11 cellular contexts compared by ENCODE assay signal in the genomic region with DNA sequence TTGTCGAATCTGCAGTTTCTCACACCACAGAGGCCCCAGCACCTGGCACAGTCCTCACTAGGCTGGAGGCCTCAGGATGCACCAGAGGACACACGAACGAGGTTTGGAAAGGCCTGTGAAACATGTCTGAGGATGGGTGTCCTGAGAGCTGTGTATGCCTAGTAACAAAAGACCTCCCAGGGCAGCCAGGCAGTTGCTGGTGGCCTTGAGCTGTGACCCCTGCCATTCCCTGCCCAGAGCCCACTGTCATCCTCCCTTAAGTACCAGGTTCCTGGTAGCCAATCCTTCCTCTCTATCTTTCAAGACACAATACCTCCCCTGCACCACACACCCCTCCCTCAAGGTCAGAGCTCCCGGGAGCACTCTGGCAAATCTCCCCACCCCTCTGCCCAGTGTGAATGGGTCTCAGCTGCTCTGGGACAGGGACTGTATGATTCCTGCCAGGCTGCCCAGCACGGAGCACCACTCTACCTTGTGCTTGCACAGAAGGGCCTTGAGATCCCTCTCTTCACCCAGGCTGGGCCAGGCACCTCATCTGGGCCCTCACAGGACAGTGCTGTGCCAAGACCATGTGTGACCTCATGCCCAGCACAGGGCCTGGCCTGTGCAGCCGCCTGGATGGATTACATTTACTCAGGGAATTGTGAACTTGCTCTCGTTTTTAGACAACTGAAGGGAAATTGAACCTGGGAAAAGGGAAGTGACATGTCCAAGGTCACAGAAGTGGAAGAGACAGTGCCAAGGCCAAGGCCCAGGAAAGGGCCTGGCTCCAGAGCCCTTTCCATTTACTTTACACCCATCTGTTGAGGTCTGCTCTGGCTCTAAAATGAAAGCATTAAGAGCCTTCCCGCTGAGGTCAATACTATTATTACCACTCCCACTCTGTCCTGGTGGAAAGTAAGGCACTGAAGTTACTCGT. TPM values are rescaled to one million over a fixed set of nuclear protein-coding genes. Genes with fewer than 3 reads are reported as not detected.
A peak's percentile ranks its signal among the peaks of the same experiment; 100 is the strongest.
DNase-seq lines count a peak whose midpoint lies in the region; TF ChIP-seq lines count a peak whose summit lies in the region.
"Had no signal": no experiment of that assay in that cellular context is flagged by ENCODE, and none has a peak within 500 bp of the region (broad histone marks: within the 10 kb centered on the region; RNA-seq: fewer than 3 reads in every experiment).

No MANE protein-coding gene starts in this region.

- H4K8ac ChIP-seq in mesendoderm (ENCODE audit: low read depth, low read length), result no peak overlapping the region

- no peak overlapping the region for H3K4me2 ChIP-seq in mesendoderm (ENCODE audit: low read length)

- H2AK5ac ChIP-seq in mesendoderm (ENCODE audit: low read length), result no peak overlapping the region

- no peak overlapping the region for H3K4ac ChIP-seq in mesendoderm (ENCODE audit: low read depth, low read length)

- H3K23ac ChIP-seq in mesendoderm (ENCODE audit: low read length), result no peak overlapping the region

- no peak overlapping the region for H3K18ac ChIP-seq in mesendoderm (ENCODE audit: low read length)

- H2BK5ac ChIP-seq in mesendoderm (ENCODE audit: low read length), result no peak overlapping the region

- H3K9me3 Mint-ChIP-seq in HFFc6, result no peaks in the 10 kb centered on the region

- H4K5ac ChIP-seq in mesendoderm (ENCODE audit: low read length), result no peak overlapping the region

- H2BK15ac ChIP-seq in mesendoderm (replicated peaks; ENCODE audit: low read depth), result no peak overlapping the region

- no peak for TF ChIP-seq CTCF in 22Rv1 (IDR thresholded peaks at IDR 0.05)
- no peak for TF ChIP-seq CTCF in HFFc6 (IDR thresholded peaks at IDR 0.05)
- TF ChIP-seq CTCF in ascending aorta (IDR thresholded peaks at IDR 0.05), result no peak

- peak overlapping the region; percentile 98 for H3K56ac ChIP-seq in mesendoderm (ENCODE audit: low read length)

- H3K36me3 ChIP-seq in ascending aorta, result peaks cover 0 to 5% of the 10 kb centered on the region in 2 donors
- H3K36me3 ChIP-seq in mesendoderm (ENCODE audit: control insufficient read depth, insufficient read depth, low read length), result peaks cover 1% of the 10 kb centered on the region

- H3K4me1 ChIP-seq in ascending aorta, result peaks cover 13 to 23% of the 10 kb centered on the region in 2 donors
- peaks cover 3% of the 10 kb centered on the region for H3K4me1 ChIP-seq in mesendoderm (ENCODE audit: control insufficient read depth, low read depth, low read length)

- peaks cover 29% of the 10 kb centered on the region for H3K4me1 Mint-ChIP-seq in HFFc6 (ENCODE audit: low read depth)

- H3K79me2 ChIP-seq in mesendoderm (ENCODE audit: control insufficient read depth, insufficient read depth, low read length), result peaks cover 62% of the 10 kb centered on the region

- WGBS in mesendoderm (ENCODE audit: extremely low coverage, insufficient coverage, low lambda C conversion rate), result no CpG with 5 or more reads among the region's 9 CpGs

- no peak for DNase-seq in HFFc6
- no peak for DNase-seq in ascending aorta (ENCODE audit: low spot score in 2 of 2)
- DNase-seq in mesendoderm, result no peak
- DNase-seq in iPS-NIHi7 (ENCODE audit: extremely low spot score), result no peak
- DNase-seq in mesenteric fat pad (ENCODE audit: low spot score), result no peak
- no peak for DNase-seq in D341Med (ENCODE audit: low spot score)
- no peak for DNase-seq in dermis blood vessel endothelial cell
- DNase-seq: anterior cingulate cortex; stimulated activated CD4-positive, alpha-beta T cell treated with anti-CD3 and anti-CD28 coated beads, Interleukin-4, amount 100 ng/mL, for 24 hours had no signal

- peaks cover 11% of the 10 kb centered on the region for H3K79me1 ChIP-seq in mesendoderm (ENCODE audit: low read length)

- H3K27ac ChIP-seq in 22Rv1, result peak overlapping the region; percentile 93
- peak overlapping the region; percentile 89 to 99 for H3K27ac ChIP-seq in ascending aorta
- no peak overlapping the region for H3K27ac ChIP-seq in mesendoderm (ENCODE audit: low read depth, low read length)

- H3K4me3 ChIP-seq in ascending aorta (peak overlapping the region; percentile 93 to 99), mesendoderm (ENCODE audit: low read length) (no peak overlapping the region)

- peak overlapping the region; percentile 97 for H3K9ac ChIP-seq in mesendoderm (ENCODE audit: low read length)

- H2BK120ac ChIP-seq in mesendoderm (ENCODE audit: low read depth, low read length), result no peak overlapping the region

- H3K9me3 ChIP-seq in ascending aorta, result no peaks in the 10 kb centered on the region

- peaks cover 4% of the 10 kb centered on the region for H3K36me3 Mint-ChIP-seq in HFFc6 (ENCODE audit: low read depth)

- peaks cover 1% of the 10 kb centered on the region for H3K27me3 Mint-ChIP-seq in HFFc6 (ENCODE audit: insufficient read depth)

- peak overlapping the region; percentile 91 for H3K4me3 Mint-ChIP-seq in HFFc6

- no peaks in the 10 kb centered on the region for H3K27me3 ChIP-seq in ascending aorta
- no peaks in the 10 kb centered on the region for H3K27me3 ChIP-seq in mesendoderm (ENCODE audit: insufficient read depth, low read length, poor library complexity)

- H3K27ac Mint-ChIP-seq in HFFc6, result peak overlapping the region; percentile 94

- intact Hi-C loops in ascending aorta (cut with DNase I), result no loop called here

RNA-seq across cellular contexts. Expression of gene ZNF787, which starts 2.2 kb away (rescaled TPM):
- total RNA-seq in HFFc6 (2021; fragmentation: NEBNext Ultra II Directional; extraction: Animal tissue kit (Norgen Biotek cat#: 25700)), result 10 to 100 TPM; 28.5 to 31.5 (median 29.5) TPM
- total RNA-seq in ascending aorta (18.1 TPM), mesenteric fat pad (35.1 TPM), dermis blood vessel endothelial cell (30.0 and 41.2 TPM in 2 replicates)
- polyA plus RNA-seq in mesendoderm (2013, experiment 1 of 2), result 50.7 TPM
- 51.3 TPM for polyA plus RNA-seq in mesendoderm (2013, experiment 2 of 2)

RNA-seq across cellular contexts. Expression of gene ZNF444, which starts 22.2 kb away (rescaled TPM):
- 10 to 100 TPM; 20.6 to 28.4 (median 22.5) TPM for total RNA-seq in HFFc6 (2021; fragmentation: NEBNext Ultra II Directional; extraction: Animal tissue kit (Norgen Biotek cat#: 25700))
- total RNA-seq in ascending aorta, result 94.9 TPM
- 19.9 TPM for polyA plus RNA-seq in mesendoderm (2013, experiment 1 of 2)
- 20.3 TPM for polyA plus RNA-seq in mesendoderm (2013, experiment 2 of 2)
- 17.3 TPM for total RNA-seq in mesenteric fat pad
- total RNA-seq in dermis blood vessel endothelial cell, result 22.6 and 26.3 TPM in 2 replicates

RNA-seq across cellular contexts. Expression of gene GALP, which starts 56.9 kb away (rescaled TPM):
- not detected for total RNA-seq in HFFc6 (2021; fragmentation: NEBNext Ultra II Directional; extraction: Animal tissue kit (Norgen Biotek cat#: 25700))
- total RNA-seq in ascending aorta, result not detected
- not detected for polyA plus RNA-seq in mesendoderm (2013, experiment 1 of 2)
- not detected for polyA plus RNA-seq in mesendoderm (2013, experiment 2 of 2)
- total RNA-seq in mesenteric fat pad, result not detected
- total RNA-seq in dermis blood vessel endothelial cell, result not detected in 2 replicates
- total RNA-seq: HT-29 had no signal
